Comparison of ENCODE assay signal across 7 cellular contexts in genomic region chr20:52585333-52585732, GRCh38.
"Had no signal": no experiment of that assay in that cellular context is flagged by ENCODE, and none has a peak within 500 bp of the region (broad histone marks: within the 10 kb centered on the region; RNA-seq: fewer than 3 reads in every experiment).

No MANE protein-coding gene starts in this region.

- FAIRE-seq: G401.6, GM12891, GM12892, GM18507, GM19239 had no signal

- DNase-seq: GDM1, GF-D8 had no signal
